ENCODE assay signal across 8 cellular contexts in genomic region chr6:38638941-38639497, GRCh38. TPM values are rescaled to one million over a fixed set of nuclear protein-coding genes. Genes with fewer than 3 reads are reported as not detected.
DNase-seq lines count a peak whose midpoint lies in the region; ATAC-seq and TF ChIP-seq lines count a peak whose summit lies in the region.

No MANE protein-coding gene starts in this region.

- no peak for TF ChIP-seq POLR2A in transverse colon (IDR thresholded peaks at IDR 0.05)

- H3K9me3 ChIP-seq in trophoblast cell (ENCODE audit: insufficient read depth, low read depth, low read length): no peaks in the 10 kb centered on the region
- no peaks in the 10 kb centered on the region for H3K9me3 ChIP-seq in transverse colon

- TF ChIP-seq CTCF in transverse colon (IDR thresholded peaks at IDR 0.05): no peak

- no peak overlapping the region for H2BK12ac ChIP-seq in trophoblast cell (ENCODE audit: low read length)

- H3K4ac ChIP-seq in trophoblast cell (ENCODE audit: low read depth, low read length): peak overlapping the region; percentile 41

- peak overlapping the region; percentile 95 for H3K4me3 ChIP-seq in trophoblast cell (ENCODE audit: low read depth, low read length)
- H3K4me3 ChIP-seq in transverse colon: peak overlapping the region; percentile 71 to 89 (median 84)

- H4K91ac ChIP-seq in trophoblast cell (ENCODE audit: low read depth, low read length): peak overlapping the region; percentile 65

- H4K12ac ChIP-seq in trophoblast cell (ENCODE audit: low read depth, low read length): peak overlapping the region; percentile 39

- peaks cover 4% of the 10 kb centered on the region for H3K79me2 ChIP-seq in trophoblast cell (ENCODE audit: control insufficient read depth, insufficient read depth, low read length, poor library complexity)

- H3K4me1 ChIP-seq in trophoblast cell (ENCODE audit: control insufficient read depth in 1 of 2, insufficient read depth in 2 of 2, low read length in 2 of 2) (peaks cover 0 to 5% of the 10 kb centered on the region in 2 experiments), transverse colon (peaks cover 4 to 37% (median 20%) of the 10 kb centered on the region in 4 donors)

- peak overlapping the region; percentile 18 for H2BK5ac ChIP-seq in trophoblast cell (ENCODE audit: low read depth, low read length, poor library complexity)

- H3K27me3 ChIP-seq in trophoblast cell (ENCODE audit: insufficient read depth, low read length): no peaks in the 10 kb centered on the region
- no peaks in the 10 kb centered on the region for H3K27me3 ChIP-seq in transverse colon

- in situ Hi-C loops in transverse colon (cut with MboI; ENCODE audit: low pct_ligation_motif_present in 1 of 4, low pct_unique_long_range_greater_than_20kb in 1 of 4, low sequenced_read_pairs in 3 of 4): no loop called here

- H3K27ac ChIP-seq in trophoblast cell (ENCODE audit: low read depth, low read length) (peak overlapping the region; percentile 30), transverse colon (peak overlapping the region; percentile 91 to 95 (median 92))

- H3K36me3 ChIP-seq in trophoblast cell (ENCODE audit: control insufficient read depth in 1 of 2, insufficient read depth in 2 of 2, low read length in 2 of 2) (no peaks in the 10 kb centered on the region), transverse colon (no peaks in the 10 kb centered on the region)

- peak overlapping the region; percentile 72 for H3K18ac ChIP-seq in trophoblast cell (ENCODE audit: low read length)

- H3K9ac ChIP-seq in trophoblast cell (ENCODE audit: low read length): peak overlapping the region; percentile 87

- no peak for TF ChIP-seq EP300 in transverse colon (IDR thresholded peaks at IDR 0.05; ENCODE audit: low read depth)

- H4K8ac ChIP-seq in trophoblast cell (ENCODE audit: low read depth, low read length): peak overlapping the region; percentile 89

- peaks cover 10% of the 10 kb centered on the region for H3K79me1 ChIP-seq in trophoblast cell (ENCODE audit: low read length)

- peak; percentile 71 for DNase-seq in Right ventricle myocardium inferior (ENCODE audit: missing footprints)
- DNase-seq in cardiac septum (ENCODE audit: low spot score): no peak
- DNase-seq in RPMI7951 (ENCODE audit: low read depth): peak; percentile 34
- DNase-seq in activated naive CD4-positive, alpha-beta T cell (lab: John Stamatoyannopoulos, UW): peak; percentile 10 to 59 (median 37)
- DNase-seq in globus pallidus (ENCODE audit: low spot score): peak; percentile 31
- peak; percentile 33 to 64 for DNase-seq in trophoblast cell
- DNase-seq in transverse colon: peak; percentile 67

- H3K4me2 ChIP-seq in trophoblast cell (ENCODE audit: low read length): peak overlapping the region; percentile 84

- ATAC-seq in Right ventricle myocardium inferior: peak; percentile 49
- peak; percentile 48 for ATAC-seq in HG03159 (IDR thresholded peaks at IDR 0.05; ENCODE audit: unreplicated experiment)

- H2BK120ac ChIP-seq in trophoblast cell (ENCODE audit: insufficient read depth, low read length, poor library complexity): no peak overlapping the region

- peak overlapping the region; percentile 90 for H2AFZ ChIP-seq in trophoblast cell (ENCODE audit: insufficient read depth, low read length, poor library complexity)

- peak overlapping the region; percentile 48 for H3K14ac ChIP-seq in trophoblast cell (ENCODE audit: low read length)

- H3K23ac ChIP-seq in trophoblast cell (ENCODE audit: low read length): no peak overlapping the region

- WGBS in trophoblast cell (ENCODE audit: extremely low coverage, insufficient coverage, insufficient read length): no CpG with 5 or more reads among the region's 15 CpGs
- 3 to 10% methylated on average over 5 to 15 of the region's 15 CpGs for WGBS in transverse colon (ENCODE audit: low coverage in 1 of 2), 2 donors

- intact Hi-C loops in Right ventricle myocardium inferior (cut with DNase I) (no loop called here), cardiac septum (cut with DNase I) (no loop called here), transverse colon (cut with DNase I; ENCODE audit: low total_unique reads) (no loop called here)

- no peak overlapping the region for H2AK5ac ChIP-seq in trophoblast cell (ENCODE audit: low read length)

RNA-seq across cellular contexts. Expression of gene BTBD9, which starts 0.7 kb away (rescaled TPM):
- total RNA-seq in Right ventricle myocardium inferior (16.8 TPM), cardiac septum (24.2 TPM), transverse colon (10 to 100 TPM in 3 of 4 donors, 1 to 10 TPM in 1; 8.6 to 34.1 (median 30.8) TPM)
- 2.8 and 3.4 TPM in 2 replicates for total RNA-seq in RPMI7951 (2014; rRNA removed; shearing (Covaris generic))
- polyA plus RNA-seq in trophoblast cell (2013): 4.3 and 4.6 TPM in 2 replicates
